ENCODE assay signal across 8 cellular contexts in the genomic region with DNA sequence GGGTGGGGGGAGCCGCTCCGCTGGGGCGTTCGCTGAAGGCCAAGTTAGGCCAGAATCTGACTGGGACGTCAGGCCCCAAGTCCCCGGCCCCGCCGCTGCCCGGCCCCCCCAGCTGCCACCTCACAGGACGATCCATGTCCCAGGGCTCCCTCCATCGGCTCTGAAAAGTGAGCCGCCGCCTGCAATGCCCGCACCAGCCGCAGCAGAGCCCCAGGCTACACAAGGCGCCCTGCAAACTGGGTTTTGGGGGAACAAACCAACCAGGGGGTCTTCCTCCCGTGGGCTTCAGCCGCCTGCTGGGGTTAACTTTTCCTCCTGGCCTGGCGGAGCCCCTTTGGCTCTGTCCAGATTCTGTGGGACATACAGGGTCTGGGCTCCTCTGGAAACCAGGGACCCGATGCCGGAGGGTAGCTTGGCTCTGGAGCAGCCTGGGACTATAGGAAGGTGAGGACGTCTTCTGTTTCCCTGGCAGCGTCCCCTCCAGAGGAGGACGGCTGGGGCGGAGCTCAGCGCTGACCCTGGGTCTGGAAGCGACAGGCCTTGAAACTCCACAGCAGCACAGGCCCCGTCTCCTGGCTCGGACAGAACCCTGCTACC. TPM values are rescaled to one million over a fixed set of nuclear protein-coding genes. Genes with fewer than 3 reads are reported as not detected.
A peak's percentile ranks its signal among the peaks of the same experiment; 100 is the strongest.
DNase-seq lines count a peak whose midpoint lies in the region; ATAC-seq, FAIRE-seq and TF ChIP-seq lines count a peak whose summit lies in the region.

No MANE protein-coding gene starts in this region.

- peaks cover 29% of the 10 kb centered on the region for H3K4me1 Mint-ChIP-seq in osteocyte (ENCODE audit: unreplicated experiment)

- FAIRE-seq in D721Med (lab: Jason Lieb, UNC) = no peak

- DNase-seq in D721Med (ENCODE audit: insufficient read length, low spot score) (peak; percentile 53), glomerular visceral epithelial cell (ENCODE audit: extremely low spot score) (peak; percentile 46), osteocyte (ENCODE audit: extremely low spot score, unreplicated experiment) (peak; percentile 89), NCI-H2107 (lab: John Stamatoyannopoulos, UW) (no peak)
- peak; percentile 18 for DNase-seq in activated naive CD4-positive, alpha-beta T cell treated with Interleukin-2 at 50 U/mL for 16 hours

- no peak for TF ChIP-seq RAD21 in Ishikawa (IDR thresholded peaks at IDR 0.05; ENCODE audit: low read depth)

- no peak for TF ChIP-seq EP300 in Ishikawa (IDR thresholded peaks at IDR 0.05; ENCODE audit: borderline replicate concordance)

- TF ChIP-seq CTCF in D721Med (IDR thresholded peaks at IDR 0.05; ENCODE audit: insufficient read depth, missing control alignments) (no peak), osteocyte (IDR thresholded peaks at IDR 0.05) (peak; percentile 32)

- H3K27me3 Mint-ChIP-seq in osteocyte (ENCODE audit: unreplicated experiment) = no peaks in the 10 kb centered on the region

- no peaks in the 10 kb centered on the region for H3K36me3 Mint-ChIP-seq in osteocyte (ENCODE audit: unreplicated experiment)

- ATAC-seq in HG03108 (IDR thresholded peaks at IDR 0.05; ENCODE audit: unreplicated experiment) (no peak), GM21526 (IDR thresholded peaks at IDR 0.05; ENCODE audit: low FRiP score, unreplicated experiment) (no peak)

- no peaks in the 10 kb centered on the region for H3K9me3 Mint-ChIP-seq in osteocyte (ENCODE audit: unreplicated experiment)

- H3K27ac Mint-ChIP-seq in osteocyte (ENCODE audit: unreplicated experiment) = peak overlapping the region; percentile 56

- H3K4me3 Mint-ChIP-seq in osteocyte (ENCODE audit: unreplicated experiment) = peak overlapping the region; percentile 60

TF ChIP-seq in Ishikawa, 13 proteins besides CTCF, POLR2A, EP300 and RAD21:
- TF ChIP-seq ZBTB7A (IDR thresholded peaks at IDR 0.05; ENCODE audit: low read depth) (peak; percentile 23; the same call in 1 of the 2 replicates), EGR1 (IDR thresholded peaks at IDR 0.05) (no peak), CREB1 (IDR thresholded peaks at IDR 0.05; ENCODE audit: low read depth) (no peak)
TF ChIP-seq in Ishikawa: peak in this region for 1.

RNA-seq across cellular contexts. Expression of gene NME4, which starts 0.8 kb away (rescaled TPM):
- 148 and 157 TPM in 2 replicates for total RNA-seq in osteocyte

RNA-seq across cellular contexts. Expression of gene DECR2, which starts 3.9 kb away (rescaled TPM):
- 23.4 and 23.9 TPM in 2 replicates for total RNA-seq in osteocyte

RNA-seq across cellular contexts. Expression of gene PGAP6, which starts 16.1 kb away (rescaled TPM):
- total RNA-seq in osteocyte = 59.3 and 61.6 TPM in 2 replicates

RNA-seq across cellular contexts. Expression of gene MRPL28, which starts 27.5 kb away (rescaled TPM):
- total RNA-seq in osteocyte = 71.7 and 74.3 TPM in 2 replicates

RNA-seq across cellular contexts. Expression of gene RAB11FIP3, which starts 27.6 kb away (rescaled TPM):
- 60.2 and 65.2 TPM in 2 replicates for total RNA-seq in osteocyte
